ENCODE assay signal across 11 cellular contexts in genomic region chr5:93596676-93597441, GRCh38. TPM values are rescaled to one million over a fixed set of nuclear protein-coding genes. Genes with fewer than 3 reads are reported as not detected.
A peak's percentile ranks its signal among the peaks of the same experiment; 100 is the strongest.
DNase-seq lines count a peak whose midpoint lies in the region; ATAC-seq, FAIRE-seq and TF ChIP-seq lines count a peak whose summit lies in the region.
"Had no signal": no experiment of that assay in that cellular context is flagged by ENCODE, and none has a peak within 500 bp of the region (broad histone marks: within the 10 kb centered on the region; RNA-seq: fewer than 3 reads in every experiment).

No MANE protein-coding gene starts in this region.

- H3K27me3 ChIP-seq in esophagus squamous epithelium: peaks cover 0 to 97% (median 8%) of the 10 kb centered on the region in 4 donors
- H3K27me3 ChIP-seq in spleen (replicated peaks in 1 of 7): peaks cover 23 to 100% (median 82%) of the 10 kb centered on the region in 7 donors

- TF ChIP-seq CTCF in esophagus squamous epithelium (IDR thresholded peaks at IDR 0.05) (peak in 2 of 6 experiments; percentile 5 to 36), spleen (IDR thresholded peaks at IDR 0.05 in 8 of 11, conservative IDR thresholded peaks at IDR 0.05 in 3 of 11) (no peak)

- H3K4me3 ChIP-seq in esophagus squamous epithelium (peak overlapping the region in 1 of 4 donors; percentile 15), spleen (peak overlapping the region in 1 of 8 donors; percentile 29)
- H3K4me3 ChIP-seq: A549 had no signal

- intact Hi-C loops in esophagus squamous epithelium (cut with DNase I): no loop called here
- intact Hi-C loops in spleen (cut with DNase I; ENCODE audit: low total_unique reads): no loop called here

- peaks cover 8 to 54% (median 15%) of the 10 kb centered on the region in 3 donors for H3K4me1 ChIP-seq in esophagus squamous epithelium
- peaks cover 0 to 40% (median 9%) of the 10 kb centered on the region in 6 donors for H3K4me1 ChIP-seq in spleen

- H3K27ac ChIP-seq in esophagus squamous epithelium: peak overlapping the region in 3 of 4 donors; percentile 20 to 74 (median 46)
- no peak overlapping the region for H3K27ac ChIP-seq in spleen
- H3K27ac ChIP-seq: A549 had no signal

- peaks cover 0 to 9% (median 0%) of the 10 kb centered on the region in 3 donors for H3K36me3 ChIP-seq in esophagus squamous epithelium
- peaks cover 0 to 20% (median 0%) of the 10 kb centered on the region in 6 donors for H3K36me3 ChIP-seq in spleen

- no peak for ATAC-seq in HG02623 (IDR thresholded peaks at IDR 0.05; ENCODE audit: unreplicated experiment)
- ATAC-seq: naive thymus-derived CD8-positive, alpha-beta T cell had no signal

- DNase-seq in NCI-H146 (lab: John Stamatoyannopoulos, UW): peak; percentile 74
- DNase-seq in NCI-H146 treated with DMSO at 0.1 percent for 48 hours (lab: John Stamatoyannopoulos, UW; ENCODE audit: unreplicated experiment): no peak
- DNase-seq in NOMO-1 treated with DMSO at 0.1 percent for 48 hours (lab: John Stamatoyannopoulos, UW; ENCODE audit: unreplicated experiment): peak; percentile 86
- DNase-seq in esophagus squamous epithelium (lab: John Stamatoyannopoulos, UW): no peak
- DNase-seq in spleen: peak; percentile 74
- no peak for DNase-seq in GM19239 (ENCODE audit: insufficient read length, low spot score)
- DNase-seq in COLO829 (ENCODE audit: low spot score): no peak
- DNase-seq: naive thymus-derived CD8-positive, alpha-beta T cell had no signal

- TF ChIP-seq POLR2A in esophagus squamous epithelium (IDR thresholded peaks at IDR 0.05) (no peak), spleen (IDR thresholded peaks at IDR 0.05) (no peak)

- no peak for FAIRE-seq in GM19239 (lab: Jason Lieb, UNC)
- FAIRE-seq: A549, GM18507 had no signal

- H3K9me3 ChIP-seq in esophagus squamous epithelium (no peaks in the 10 kb centered on the region), spleen (peaks cover 0 to 14% (median 0%) of the 10 kb centered on the region in 8 donors)
- H3K9me3 ChIP-seq: A549 had no signal

- 30 to 46% methylated on average over 8 to 13 of the region's 38 CpGs for WGBS in esophagus squamous epithelium, 2 donors
- 13 to 21% (median 15%) methylated on average over 18 to 38 of the region's 38 CpGs for WGBS in spleen, 5 donors

RNA-seq across cellular contexts. Expression of gene NR2F1, which starts 13.8 kb away (rescaled TPM):
- total RNA-seq in esophagus squamous epithelium: 10 to 100 TPM in 1 of 4 donors, 1 to 10 TPM in 3; 1.9 to 26.3 (median 3.7) TPM
- 10 to 100 TPM in 6 of 7 donors, 1 to 10 TPM in 1; 9.6 to 28.8 (median 13.6) TPM for total RNA-seq in spleen
- polyA plus RNA-seq in spleen: 1 to 10 TPM; 2.0 to 4.4 (median 3.5) TPM
- total RNA-seq: naive thymus-derived CD8-positive, alpha-beta T cell had no signal
- polyA plus RNA-seq: naive thymus-derived CD8-positive, alpha-beta T cell had no signal

RNA-seq across cellular contexts. Expression of gene NR2F1-AS1, which starts 15.8 kb away (rescaled TPM):
- total RNA-seq in esophagus squamous epithelium (10 to 100 TPM in 1 of 4 donors, 1 to 10 TPM in 2, under 1 TPM in 1; 0.49 to 11.3 (median 1.5) TPM), spleen (10 to 100 TPM in 4 of 7 donors, 1 to 10 TPM in 3; 5.9 to 21.6 (median 11.3) TPM)
- 1 to 10 TPM; 6.2 to 8.6 (median 7.6) TPM for polyA plus RNA-seq in spleen
- total RNA-seq: naive thymus-derived CD8-positive, alpha-beta T cell had no signal
- polyA plus RNA-seq: naive thymus-derived CD8-positive, alpha-beta T cell had no signal

Comparison
In these comparisons a context has a peak if more than half of its experiments do, and no peak if none do; other contexts are left out.
1. DNase-seq: peak in NCI-H146 (single experiment), NOMO-1 treated with DMSO at 0.1 percent for 48 hours (single experiment) and spleen (single experiment); none in NCI-H146 treated with DMSO at 0.1 percent for 48 hours (single experiment), esophagus squamous epithelium (single experiment), GM19239 (single experiment) and COLO829 (single experiment).
2. H3K27ac ChIP-seq: peak in esophagus squamous epithelium (3 of 4); none in spleen (0 of 8).